15 cellular contexts compared by ENCODE assay signal in genomic region chr1:175162955-175163354, GRCh38. TPM values are rescaled to one million over a fixed set of nuclear protein-coding genes. Genes with fewer than 3 reads are reported as not detected.
DNase-seq lines count a peak whose midpoint lies in the region; ATAC-seq lines count a peak whose summit lies in the region.
"Had no signal": no experiment of that assay in that cellular context is flagged by ENCODE, and none has a peak within 500 bp of the region (broad histone marks: within the 10 kb centered on the region; RNA-seq: fewer than 3 reads in every experiment).

No MANE protein-coding gene starts in this region.

- H3K9me3 Mint-ChIP-seq in activated naive CD8-positive, alpha-beta T cell (ENCODE audit: low read depth), result no peaks in the 10 kb centered on the region
- H3K9me3 Mint-ChIP-seq in activated naive CD8-positive, alpha-beta T cell treated with anti-CD3 and anti-CD28 coated beads, Interleukin-2, amount 50 U/mL, for 24 hours, result no peaks in the 10 kb centered on the region
- no peaks in the 10 kb centered on the region for H3K9me3 Mint-ChIP-seq in stimulated activated memory B cell treated with anti-CD40 and anti-IgM and Interleukin-4, amounts not matched to agents 10 μg/mL and 1 μg/mL and 100 μg/mL, for 72 hours
- H3K9me3 Mint-ChIP-seq: GM23338 had no signal

- peaks cover 16% of the 10 kb centered on the region for H3K36me3 Mint-ChIP-seq in activated naive CD8-positive, alpha-beta T cell
- peaks cover 37% of the 10 kb centered on the region for H3K36me3 Mint-ChIP-seq in activated naive CD8-positive, alpha-beta T cell treated with anti-CD3 and anti-CD28 coated beads, Interleukin-2, amount 50 U/mL, for 24 hours (ENCODE audit: low read depth)
- peaks cover 64% of the 10 kb centered on the region for H3K36me3 Mint-ChIP-seq in stimulated activated memory B cell treated with anti-CD40 and anti-IgM and Interleukin-4, amounts not matched to agents 10 μg/mL and 1 μg/mL and 100 μg/mL, for 72 hours

- peaks cover 17% of the 10 kb centered on the region for H3K4me1 Mint-ChIP-seq in activated naive CD8-positive, alpha-beta T cell (ENCODE audit: low read depth)
- peaks cover 6% of the 10 kb centered on the region for H3K4me1 Mint-ChIP-seq in activated naive CD8-positive, alpha-beta T cell treated with anti-CD3 and anti-CD28 coated beads, Interleukin-2, amount 50 U/mL, for 24 hours
- H3K4me1 Mint-ChIP-seq in stimulated activated memory B cell treated with anti-CD40 and anti-IgM and Interleukin-4, amounts not matched to agents 10 μg/mL and 1 μg/mL and 100 μg/mL, for 72 hours, result peaks cover 29% of the 10 kb centered on the region
- H3K4me1 Mint-ChIP-seq: GM23338 had no signal

- no peak overlapping the region for H3K4me3 Mint-ChIP-seq in activated naive CD8-positive, alpha-beta T cell
- H3K4me3 Mint-ChIP-seq in activated naive CD8-positive, alpha-beta T cell treated with anti-CD3 and anti-CD28 coated beads, Interleukin-2, amount 50 U/mL, for 24 hours, result no peak overlapping the region
- no peak overlapping the region for H3K4me3 Mint-ChIP-seq in stimulated activated memory B cell treated with anti-CD40 and anti-IgM and Interleukin-4, amounts not matched to agents 10 μg/mL and 1 μg/mL and 100 μg/mL, for 72 hours
- H3K4me3 Mint-ChIP-seq: GM23338 had no signal

- no peak for DNase-seq in activated naive CD8-positive, alpha-beta T cell treated with anti-CD3 and anti-CD28 coated beads, Interleukin-2, amount 50 U/mL, for 24 hours
- peak; percentile 87 for DNase-seq in NCI-H446 treated with DMSO at 0.1 percent for 48 hours (lab: John Stamatoyannopoulos, UW)
- DNase-seq in stimulated activated naive CD8-positive, alpha-beta T cell treated with anti-CD3 and anti-CD28 coated beads, Interleukin-15, Interleukin-2, amounts not matched to agents 100 U/mL and 50 U/mL, for 24 hours, result no peak
- DNase-seq: BE2C, NCI-H1048, NCI-H187, NCI-H524, SJCRH30, SW 1271 had no signal

- no peaks in the 10 kb centered on the region for H3K27me3 Mint-ChIP-seq in activated naive CD8-positive, alpha-beta T cell
- H3K27me3 Mint-ChIP-seq in activated naive CD8-positive, alpha-beta T cell treated with anti-CD3 and anti-CD28 coated beads, Interleukin-2, amount 50 U/mL, for 24 hours, result no peaks in the 10 kb centered on the region
- no peaks in the 10 kb centered on the region for H3K27me3 Mint-ChIP-seq in stimulated activated memory B cell treated with anti-CD40 and anti-IgM and Interleukin-4, amounts not matched to agents 10 μg/mL and 1 μg/mL and 100 μg/mL, for 72 hours

- H3K27ac Mint-ChIP-seq in activated naive CD8-positive, alpha-beta T cell, result peak overlapping the region; percentile 36
- H3K27ac Mint-ChIP-seq in activated naive CD8-positive, alpha-beta T cell treated with anti-CD3 and anti-CD28 coated beads, Interleukin-2, amount 50 U/mL, for 24 hours, result no peak overlapping the region
- peak overlapping the region; percentile 6 for H3K27ac Mint-ChIP-seq in stimulated activated memory B cell treated with anti-CD40 and anti-IgM and Interleukin-4, amounts not matched to agents 10 μg/mL and 1 μg/mL and 100 μg/mL, for 72 hours
- H3K27ac Mint-ChIP-seq: GM23338 had no signal

- ATAC-seq in activated naive CD8-positive, alpha-beta T cell treated with anti-CD3 and anti-CD28 coated beads, Interleukin-2, amount 50 U/mL, for 24 hours, result no peak
- ATAC-seq in esophagus mucosa (peak; percentile 57), GM21360 (IDR thresholded peaks at IDR 0.05; ENCODE audit: unreplicated experiment) (no peak), HG03439 (IDR thresholded peaks at IDR 0.05; ENCODE audit: unreplicated experiment) (no peak)
- no peak for ATAC-seq in stimulated activated memory B cell treated with anti-CD40 and anti-IgM and Interleukin-4, amounts not matched to agents 10 μg/mL and 1 μg/mL and 100 μg/mL, for 72 hours
- ATAC-seq in stimulated activated naive CD8-positive, alpha-beta T cell treated with anti-CD3 and anti-CD28 coated beads, Interleukin-15, Interleukin-2, amounts not matched to agents 100 U/mL and 50 U/mL, for 24 hours, result no peak

RNA-seq across cellular contexts. Expression of gene KIAA0040, which starts 29.6 kb away (rescaled TPM):
- 6.3 TPM for total RNA-seq in esophagus mucosa
